In genomic region chrX:3699841-3700381, GRCh38 we compare ENCODE assay signal across 8 cellular contexts. TPM values are rescaled to one million over a fixed set of nuclear protein-coding genes. Genes with fewer than 3 reads are reported as not detected.
DNase-seq lines count a peak whose midpoint lies in the region; ATAC-seq and TF ChIP-seq lines count a peak whose summit lies in the region.

No MANE protein-coding gene starts in this region.

- CTCF ChIA-PET in activated CD4-positive, alpha-beta T cell treated with anti-CD3 and anti-CD28 coated beads for 36 hours (lab: Charles Lee): interaction anchor here (0.6 kb wide), 1 partner anchor 33 kb away, joined by 3 read pairs; no protein-coding TSS in a partner anchor

- H3K9me3 Mint-ChIP-seq in activated CD4-positive, alpha-beta T cell treated with anti-CD3 and anti-CD28 coated beads for 36 hours (ENCODE audit: low read depth): no peaks in the 10 kb centered on the region
- no peaks in the 10 kb centered on the region for H3K9me3 Mint-ChIP-seq in activated T-helper 17 cell treated with anti-CD3 and anti-CD28 coated beads, Interleukin-2, amount 50 U/mL, for 72 hours
- peaks cover 33% of the 10 kb centered on the region for H3K9me3 Mint-ChIP-seq in nephron progenitor cell

- H3K4me1 Mint-ChIP-seq in activated CD4-positive, alpha-beta T cell treated with anti-CD3 and anti-CD28 coated beads for 36 hours: peaks cover 50% of the 10 kb centered on the region
- H3K4me1 Mint-ChIP-seq in activated T-helper 17 cell treated with anti-CD3 and anti-CD28 coated beads, Interleukin-2, amount 50 U/mL, for 72 hours: peaks cover 20% of the 10 kb centered on the region
- H3K4me1 Mint-ChIP-seq in nephron progenitor cell: peaks cover 28% of the 10 kb centered on the region

- TF ChIP-seq CTCF in nephron progenitor cell (IDR thresholded peaks at IDR 0.05) (no peak), GM10266 (IDR thresholded peaks at IDR 0.05; ENCODE audit: control insufficient read depth, insufficient read depth, low read depth, missing control alignments) (no peak)

- ATAC-seq in activated CD4-positive, alpha-beta T cell treated with anti-CD3 and anti-CD28 coated beads for 36 hours: peak; percentile 74
- peak; percentile 54 for ATAC-seq in HG03103 (IDR thresholded peaks at IDR 0.05; ENCODE audit: low read depth, unreplicated experiment)
- peak; percentile 78 for ATAC-seq in activated T-helper 17 cell treated with anti-CD3 and anti-CD28 coated beads, Interleukin-2, amount 50 U/mL, for 72 hours (replicated peaks)

- peaks cover 16% of the 10 kb centered on the region for H3K36me3 Mint-ChIP-seq in activated CD4-positive, alpha-beta T cell treated with anti-CD3 and anti-CD28 coated beads for 36 hours (ENCODE audit: low read depth)
- H3K36me3 Mint-ChIP-seq in activated T-helper 17 cell treated with anti-CD3 and anti-CD28 coated beads, Interleukin-2, amount 50 U/mL, for 72 hours (ENCODE audit: low read depth): peaks cover 34% of the 10 kb centered on the region
- H3K36me3 Mint-ChIP-seq in nephron progenitor cell (ENCODE audit: low read depth): peaks cover 76% of the 10 kb centered on the region

- no peak for DNase-seq in activated CD4-positive, alpha-beta T cell treated with anti-CD3 and anti-CD28 coated beads for 36 hours
- DNase-seq in activated CD4-positive, alpha-beta T cell treated with anti-CD3 and anti-CD28 coated beads, Interleukin-2, amount 50 U/mL, for 1 hour: no peak
- DNase-seq in myocyte (ENCODE audit: low read depth) (peak; percentile 80), nephron progenitor cell (no peak), GM10266 (ENCODE audit: extremely low spot score) (no peak), A172 (ENCODE audit: low spot score) (no peak)

- peak overlapping the region; percentile 94 for H3K27ac Mint-ChIP-seq in activated CD4-positive, alpha-beta T cell treated with anti-CD3 and anti-CD28 coated beads for 36 hours
- H3K27ac Mint-ChIP-seq in activated T-helper 17 cell treated with anti-CD3 and anti-CD28 coated beads, Interleukin-2, amount 50 U/mL, for 72 hours: peak overlapping the region; percentile 91
- H3K27ac Mint-ChIP-seq in nephron progenitor cell: no peak overlapping the region

- H3K4me3 Mint-ChIP-seq in activated CD4-positive, alpha-beta T cell treated with anti-CD3 and anti-CD28 coated beads for 36 hours: peak overlapping the region; percentile 69
- peak overlapping the region; percentile 81 for H3K4me3 Mint-ChIP-seq in activated T-helper 17 cell treated with anti-CD3 and anti-CD28 coated beads, Interleukin-2, amount 50 U/mL, for 72 hours
- H3K4me3 Mint-ChIP-seq in nephron progenitor cell: no peak overlapping the region

- intact Hi-C loops in activated CD4-positive, alpha-beta T cell treated with anti-CD3 and anti-CD28 coated beads for 36 hours (cut with DNase I, micrococcal nuclease): loop anchor here in 1 of 2 experiments (1.0 kb wide), 1 partner anchor 13 kb away; the partner anchor contains the start of gene PRKX

- H3K27me3 Mint-ChIP-seq in activated CD4-positive, alpha-beta T cell treated with anti-CD3 and anti-CD28 coated beads for 36 hours: no peaks in the 10 kb centered on the region
- no peaks in the 10 kb centered on the region for H3K27me3 Mint-ChIP-seq in activated T-helper 17 cell treated with anti-CD3 and anti-CD28 coated beads, Interleukin-2, amount 50 U/mL, for 72 hours
- peaks cover 3% of the 10 kb centered on the region for H3K27me3 Mint-ChIP-seq in nephron progenitor cell (ENCODE audit: low read depth, poor library complexity)

- POLR2A ChIA-PET in activated CD4-positive, alpha-beta T cell treated with anti-CD3 and anti-CD28 coated beads for 36 hours (lab: Charles Lee): no interaction called here

RNA-seq across cellular contexts. Expression of gene PRKX, which starts 13.5 kb away (rescaled TPM):
- 10 to 100 TPM; 35.0 to 36.3 TPM for total RNA-seq in activated CD4-positive, alpha-beta T cell treated with anti-CD3 and anti-CD28 coated beads for 36 hours
- total RNA-seq in activated T-helper 17 cell treated with anti-CD3 and anti-CD28 coated beads, Interleukin-2, amount 50 U/mL, for 72 hours: 10 to 100 TPM; 64.8 to 69.8 TPM
- total RNA-seq in myocyte: 23.5 and 57.6 TPM in 2 replicates
- 10.7 TPM for polyA plus RNA-seq in myocyte (2012)
- 12.6 and 29.1 TPM in 2 replicates for total RNA-seq in A172 (2014; rRNA removed; shearing (Covaris generic))
